ENCODE assay signal across 8 cellular contexts in the genomic region with DNA sequence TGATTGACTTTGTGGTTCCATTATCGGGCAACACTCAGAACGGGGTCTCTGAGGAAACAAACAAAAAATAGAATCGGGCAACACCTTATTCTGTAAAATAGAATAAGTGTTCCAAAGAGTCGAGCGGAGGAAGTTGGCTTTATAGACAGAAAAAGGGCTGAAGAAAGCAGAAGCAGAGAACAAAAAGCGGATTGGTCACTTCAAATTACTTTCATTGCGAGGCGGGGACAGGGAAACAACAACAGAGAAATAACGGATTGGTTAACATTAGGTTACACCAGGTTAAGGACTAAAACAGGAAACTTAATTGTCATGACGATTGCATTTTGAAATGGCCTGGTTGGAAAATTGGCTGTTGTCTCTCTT. TPM values are rescaled to one million over a fixed set of nuclear protein-coding genes. Genes with fewer than 3 reads are reported as not detected.
DNase-seq lines count a peak whose midpoint lies in the region; ATAC-seq, FAIRE-seq and TF ChIP-seq lines count a peak whose summit lies in the region.

No MANE protein-coding gene starts in this region.

- in situ Hi-C loops in Panc1 (cut with HindIII; ENCODE audit: low pct_unique_long_range_greater_than_20kb, low sequenced_read_pairs) = no loop called here

- H3K4me1 ChIP-seq in Panc1 (ENCODE audit: control insufficient read depth, insufficient read depth, low read length) = peaks cover 32% of the 10 kb centered on the region
- peaks cover 5% of the 10 kb centered on the region in 2 donors for H3K4me1 ChIP-seq in kidney (ENCODE audit: control insufficient read depth in 1 of 2, insufficient read depth in 1 of 2, low read depth in 1 of 2, low read length in 2 of 2)
- H3K4me1 ChIP-seq in spleen = peaks cover 4 to 53% (median 41%) of the 10 kb centered on the region in 6 donors

- WGBS in spleen, 5 donors = 0 to 2% (median 1%) methylated on average over 10 of the region's 10 CpGs

- H3K36me3 ChIP-seq in Panc1 (ENCODE audit: control insufficient read depth, insufficient read depth, low read length) = no peaks in the 10 kb centered on the region; the same call in 1 of the 2 replicates
- no peaks in the 10 kb centered on the region for H3K36me3 ChIP-seq in kidney (ENCODE audit: control insufficient read depth in 1 of 2, insufficient read depth in 2 of 2, low read length in 2 of 2)
- H3K36me3 ChIP-seq in spleen = no peaks in the 10 kb centered on the region

- H3K9ac ChIP-seq in kidney (ENCODE audit: low read length in 2 of 2) = peak overlapping the region; percentile 69 to 87

- H3K9me3 ChIP-seq in Panc1 (ENCODE audit: control insufficient read depth, insufficient read depth, low read depth, low read length) (no peaks in the 10 kb centered on the region), kidney (ENCODE audit: control insufficient read depth in 1 of 2, low read length in 2 of 2) (no peaks in the 10 kb centered on the region), spleen (no peaks in the 10 kb centered on the region)

- H3K27me3 ChIP-seq in Panc1 (ENCODE audit: control insufficient read depth, insufficient read depth, low read length) (no peaks in the 10 kb centered on the region), spleen (replicated peaks in 1 of 7) (no peaks in the 10 kb centered on the region)

- peak overlapping the region; percentile 98 for H3K27ac Mint-ChIP-seq in central memory CD8-positive, alpha-beta T cell (ENCODE audit: low read depth)

- intact Hi-C loops in Panc1 (cut with micrococcal nuclease; ENCODE audit: unreplicated experiment) = no loop called here
- intact Hi-C loops in kidney (cut with DNase I) = no loop called here
- intact Hi-C loops in spleen (cut with DNase I; ENCODE audit: low total_unique reads) = no loop called here

- H3K4me1 Mint-ChIP-seq in central memory CD8-positive, alpha-beta T cell = peaks cover 32% of the 10 kb centered on the region

- H3K4me3 Mint-ChIP-seq in central memory CD8-positive, alpha-beta T cell = peak overlapping the region; percentile 91

- POLR2A ChIA-PET in Panc1 (lab: Charles Lee) = interaction anchor here (0.7 kb wide), 2 partner anchors 13 to 361 kb away, joined by 3 read pairs; no protein-coding TSS in a partner anchor

- CTCF ChIA-PET in Panc1 (lab: Charles Lee) = interaction anchor here (0.7 to 1.0 kb wide), 2 partner anchors 12 to 175 kb away, joined by 3 to 5 read pairs; no protein-coding TSS in a partner anchor

- TF ChIP-seq CTCF in Panc1 (IDR thresholded peaks at IDR 0.05) (no peak), kidney (IDR thresholded peaks at IDR 0.05; ENCODE audit: borderline replicate concordance, extremely low read depth, insufficient read depth) (no peak), spleen (IDR thresholded peaks at IDR 0.05 in 8 of 11, conservative IDR thresholded peaks at IDR 0.05 in 3 of 11) (no peak)

- H3K36me3 Mint-ChIP-seq in central memory CD8-positive, alpha-beta T cell (ENCODE audit: insufficient read depth) = peaks cover 4% of the 10 kb centered on the region

- H3K4me3 ChIP-seq in Panc1 (ENCODE audit: low read depth in 2 of 2, low read length in 2 of 2) = peak overlapping the region; percentile 61 to 85
- H3K4me3 ChIP-seq in kidney (ENCODE audit: low read length in 2 of 2) = peak overlapping the region; percentile 63 to 74
- H3K4me3 ChIP-seq in spleen = peak overlapping the region; percentile 59 to 89 (median 64)

- no peaks in the 10 kb centered on the region for H3K9me3 Mint-ChIP-seq in central memory CD8-positive, alpha-beta T cell

- peak; percentile 7 for ATAC-seq in HG02870 (IDR thresholded peaks at IDR 0.05; ENCODE audit: unreplicated experiment)
- no peak for ATAC-seq in Panc1
- ATAC-seq in central memory CD8-positive, alpha-beta T cell (replicated peaks; ENCODE audit: extremely low read depth, poor library complexity, severe bottlenecking) = peak; percentile 38

- peak overlapping the region; percentile 98 for H3K27ac ChIP-seq in Panc1 (ENCODE audit: low read length)
- peak overlapping the region; percentile 86 to 98 for H3K27ac ChIP-seq in kidney (ENCODE audit: low read depth in 2 of 2, low read length in 2 of 2)
- peak overlapping the region; percentile 84 to 100 (median 98) for H3K27ac ChIP-seq in spleen

- no peaks in the 10 kb centered on the region for H3K27me3 Mint-ChIP-seq in central memory CD8-positive, alpha-beta T cell

- BruUV-seq in Panc1 (replicated peaks; lab: Mats Ljungman, UMichigan) = TSS peak; percentile 99

- peak; percentile 10 for DNase-seq in NCI-H1694 treated with DMSO at 0.1 percent for 48 hours (lab: John Stamatoyannopoulos, UW)
- no peak for DNase-seq in NCI-H1694 (lab: John Stamatoyannopoulos, UW)
- no peak for DNase-seq in Panc1 (ENCODE audit: low read depth, low spot score)
- peak in 1 of 2 donors; percentile 18 for DNase-seq in central memory CD8-positive, alpha-beta T cell (ENCODE audit: low spot score in 2 of 2)
- no peak for DNase-seq in kidney
- no peak for DNase-seq in spleen
- no peak for DNase-seq in NCI-H82 (lab: John Stamatoyannopoulos, UW)

- no peak for TF ChIP-seq POLR2A in spleen (IDR thresholded peaks at IDR 0.05)

- FAIRE-seq in kidney (lab: Jason Lieb, UNC) = no peak

RNA-seq across cellular contexts. Expression of a gene that starts 0.4 kb away (rescaled TPM):
- total RNA-seq in Panc1 (2021; ENCODE audit: unreplicated experiment) = 28.1 TPM
- 16.7 TPM for polyA plus RNA-seq in Panc1 (2012; ENCODE audit: insufficient read length)
- total RNA-seq in kidney = 8.1 TPM
- 11.6 TPM for polyA plus RNA-seq in kidney (ENCODE audit: insufficient read depth, low read depth, low replicate concordance)
- total RNA-seq in spleen = 10 to 100 TPM; 16.2 to 26.9 (median 24.1) TPM
- 1 to 10 TPM; 5.4 to 9.1 (median 8.2) TPM for polyA plus RNA-seq in spleen

RNA-seq across cellular contexts. Expression of a gene that starts 49.6 kb away (rescaled TPM):
- total RNA-seq in Panc1 (2021; ENCODE audit: unreplicated experiment) (2.6 TPM), kidney (6.8 TPM), spleen (10 to 100 TPM; 11.4 to 24.6 (median 13.6) TPM)
- 0.73 TPM for polyA plus RNA-seq in Panc1 (2012; ENCODE audit: insufficient read length)
- polyA plus RNA-seq in kidney (ENCODE audit: insufficient read depth, low read depth, low replicate concordance) (1.9 TPM), spleen (1 to 10 TPM; 1.3 to 2.1 (median 1.6) TPM)
